Comparison of ENCODE assay signal across 1 cellular context in genomic region chr22:41562461-41562860, GRCh38.
TF ChIP-seq lines count a peak whose summit lies in the region.

No MANE protein-coding gene starts in this region.

TF ChIP-seq in K562, 482 proteins besides CTCF, POLR2A, EP300 and RAD21:
- no peak for TF ChIP-seq TAF9B (IDR thresholded peaks at IDR 0.05; ENCODE audit: partially characterized antibody)
- TF ChIP-seq CTCFL (IDR thresholded peaks at IDR 0.05; ENCODE audit: borderline replicate concordance, insufficient read depth, low read depth, low read length, poor library complexity, severe bottlenecking) = peak; percentile 21
